In the genomic region with DNA sequence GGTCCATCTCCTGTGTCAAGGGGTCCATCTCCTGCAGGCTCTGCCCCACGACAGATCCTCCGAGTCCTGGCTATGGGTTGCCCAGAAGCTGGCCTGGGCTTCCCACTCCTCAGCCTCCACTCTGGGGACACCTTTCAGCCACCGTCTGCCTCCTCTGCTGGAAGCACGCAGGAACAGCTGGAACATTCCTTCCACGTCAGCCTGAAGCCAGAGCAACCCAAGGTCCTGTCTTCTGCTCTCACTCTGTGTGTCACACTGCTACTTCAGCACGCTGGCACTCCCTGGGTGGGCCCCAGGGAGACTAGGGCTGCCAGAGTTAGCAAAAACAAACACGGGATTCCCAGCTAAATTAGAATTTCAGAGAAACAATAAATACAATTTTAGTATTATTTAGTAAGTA, we compare ENCODE assay signal across 1 cellular context.
TF ChIP-seq lines count a peak whose summit lies in the region.

No MANE protein-coding gene starts in this region.

TF ChIP-seq in IMR-90, 13 proteins besides CTCF, POLR2A, EP300 and RAD21 (continued from another document):
- TF ChIP-seq, protein P1, sequence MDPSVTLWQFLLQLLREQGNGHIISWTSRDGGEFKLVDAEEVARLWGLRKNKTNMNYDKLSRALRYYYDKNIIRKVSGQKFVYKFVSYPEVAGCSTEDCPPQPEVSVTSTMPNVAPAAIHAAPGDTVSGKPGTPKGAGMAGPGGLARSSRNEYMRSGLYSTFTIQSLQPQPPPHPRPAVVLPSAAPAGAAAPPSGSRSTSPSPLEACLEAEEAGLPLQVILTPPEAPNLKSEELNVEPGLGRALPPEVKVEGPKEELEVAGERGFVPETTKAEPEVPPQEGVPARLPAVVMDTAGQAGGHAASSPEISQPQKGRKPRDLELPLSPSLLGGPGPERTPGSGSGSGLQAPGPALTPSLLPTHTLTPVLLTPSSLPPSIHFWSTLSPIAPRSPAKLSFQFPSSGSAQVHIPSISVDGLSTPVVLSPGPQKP (IDR thresholded peaks at IDR 0.05; ENCODE audit: borderline replicate concordance, low read depth, low read length): no peak
- TF ChIP-seq RFX5 (IDR thresholded peaks at IDR 0.05; ENCODE audit: low read depth, low read length) (no peak), MAFK (IDR thresholded peaks at IDR 0.05; ENCODE audit: low read depth, low read length) (no peak), SMC3 (IDR thresholded peaks at IDR 0.05; ENCODE audit: low read depth, low read length) (no peak)
